ENCODE assay signal across 25 cellular contexts in genomic region chr13:63120883-63121282, GRCh38.
"Had no signal": no experiment of that assay in that cellular context is flagged by ENCODE, and none has a peak within 500 bp of the region (broad histone marks: within the 10 kb centered on the region; RNA-seq: fewer than 3 reads in every experiment).

No MANE protein-coding gene starts in this region.

- H3K9me3 Mint-ChIP-seq: nephron; neural progenitor cell; stimulated activated naive B cell treated with anti-CD40 and anti-IgM and Interleukin-4, amounts not matched to agents 10 μg/mL and 1 μg/mL and 100 μg/mL, for 72 hours; stimulated activated naive CD8-positive, alpha-beta T cell treated with anti-CD3 and anti-CD28 coated beads, Interleukin-15, Interleukin-2, amounts not matched to agents 100 ng/mL and 50 ng/mL, for 24 hours had no signal

- H3K27me3 Mint-ChIP-seq: progenitor cell of endocrine pancreas; stimulated activated naive B cell treated with anti-CD40 and anti-IgM and Interleukin-4, amounts not matched to agents 10 μg/mL and 1 μg/mL and 100 μg/mL, for 72 hours; stimulated activated naive CD8-positive, alpha-beta T cell treated with anti-CD3 and anti-CD28 coated beads, Interleukin-15, Interleukin-2, amounts not matched to agents 100 ng/mL and 50 ng/mL, for 24 hours had no signal

- H3K4me3 Mint-ChIP-seq: natural killer cell; nephron; neural progenitor cell; stimulated activated effector memory CD8-positive, alpha-beta T cell treated with anti-CD3 and anti-CD28 coated beads, Interleukin-12 subunit alpha, Interleukin-12 subunit beta, amount 100 ng/mL, for 72 hours; stimulated activated naive B cell treated with anti-CD40 and anti-IgM and Interleukin-4, amounts not matched to agents 10 μg/mL and 1 μg/mL and 100 μg/mL, for 72 hours; stimulated activated naive CD8-positive, alpha-beta T cell treated with anti-CD3 and anti-CD28 coated beads, Interleukin-15, Interleukin-2, amounts not matched to agents 100 ng/mL and 50 ng/mL, for 24 hours had no signal

- H3K27ac Mint-ChIP-seq: natural killer cell; nephron; neural progenitor cell; progenitor cell of endocrine pancreas; stimulated activated effector memory CD8-positive, alpha-beta T cell treated with anti-CD3 and anti-CD28 coated beads, Interleukin-12 subunit alpha, Interleukin-12 subunit beta, amount 100 ng/mL, for 72 hours; stimulated activated naive B cell treated with anti-CD40 and anti-IgM and Interleukin-4, amounts not matched to agents 10 μg/mL and 1 μg/mL and 100 μg/mL, for 72 hours; stimulated activated naive CD8-positive, alpha-beta T cell treated with anti-CD3 and anti-CD28 coated beads, Interleukin-15, Interleukin-2, amounts not matched to agents 100 ng/mL and 50 ng/mL, for 24 hours had no signal

- H3K4me1 Mint-ChIP-seq: natural killer cell; stimulated activated effector memory CD8-positive, alpha-beta T cell treated with anti-CD3 and anti-CD28 coated beads, Interleukin-12 subunit alpha, Interleukin-12 subunit beta, amount 100 ng/mL, for 72 hours; stimulated activated naive B cell treated with anti-CD40 and anti-IgM and Interleukin-4, amounts not matched to agents 10 μg/mL and 1 μg/mL and 100 μg/mL, for 72 hours had no signal

- DNase-seq: natural killer cell; occipital lobe; ovary; posterior cingulate gyrus; psoas muscle; right cardiac atrium; right lobe of liver; sigmoid colon; small intestine; stimulated activated CD4-positive, alpha-beta T cell treated with anti-CD3 and anti-CD28 coated beads, Interleukin-15, amount 100 ng/mL, for 24 hours; stimulated activated CD4-positive, alpha-beta T cell treated with anti-CD3 and anti-CD28 coated beads, Interleukin-2, amount 100 ng/mL, for 24 hours; stimulated activated CD4-positive, alpha-beta T cell treated with anti-CD3 and anti-CD28 coated beads, Interleukin-2, amount 100 ng/mL, for 48 hours; stimulated activated CD4-positive, alpha-beta T cell treated with anti-CD3 and anti-CD28 coated beads, Interleukin-4, amount 100 ng/mL, for 24 hours; stimulated activated naive B cell treated with anti-CD40 and anti-IgM and Interleukin-4, amounts not matched to agents 10 μg/mL and 1 μg/mL and 100 μg/mL, for 72 hours; stimulated activated naive CD4-positive, alpha-beta T cell treated with Interleukin-2 at 50 U/mL for 16 hours; stomach; thyroid gland; trophoblast cell; upper lobe of left lung had no signal

- FAIRE-seq: urothelium cell line had no signal

- H3K36me3 Mint-ChIP-seq: natural killer cell; neural progenitor cell; stimulated activated effector memory CD8-positive, alpha-beta T cell treated with anti-CD3 and anti-CD28 coated beads, Interleukin-12 subunit alpha, Interleukin-12 subunit beta, amount 100 ng/mL, for 72 hours; stimulated activated naive B cell treated with anti-CD40 and anti-IgM and Interleukin-4, amounts not matched to agents 10 μg/mL and 1 μg/mL and 100 μg/mL, for 72 hours had no signal
